21 cellular contexts compared by ENCODE assay signal in genomic region chr7:108196004-108196403, GRCh38.
DNase-seq lines count a peak whose midpoint lies in the region; ATAC-seq and TF ChIP-seq lines count a peak whose summit lies in the region.
"Had no signal": no experiment of that assay in that cellular context is flagged by ENCODE, and none has a peak within 500 bp of the region (broad histone marks: within the 10 kb centered on the region; RNA-seq: fewer than 3 reads in every experiment).

No MANE protein-coding gene starts in this region.

- H3K9me3 ChIP-seq in GM23248 (ENCODE audit: low read depth) (no peaks in the 10 kb centered on the region), adipocyte (ENCODE audit: control insufficient read depth, low read length) (peaks cover 3% of the 10 kb centered on the region), fibroblast of lung (ENCODE audit: control insufficient read depth, insufficient read depth, low read depth, low read length) (no peaks in the 10 kb centered on the region), trophoblast cell (ENCODE audit: insufficient read depth, low read depth, low read length) (no peaks in the 10 kb centered on the region)
- H3K9me3 ChIP-seq: Caco-2, HAP-1, left lung, prostate gland had no signal

- H3K36me3 ChIP-seq in GM23248 (ENCODE audit: low read depth) (no peaks in the 10 kb centered on the region), adipocyte (ENCODE audit: control insufficient read depth, insufficient read depth, low read length, severe bottlenecking) (peaks cover 71% of the 10 kb centered on the region), fibroblast of lung (ENCODE audit: control insufficient read depth, insufficient read depth, low read length) (no peaks in the 10 kb centered on the region), trophoblast cell (ENCODE audit: control insufficient read depth in 1 of 2, insufficient read depth in 2 of 2, low read length in 2 of 2) (no peaks in the 10 kb centered on the region)
- H3K36me3 ChIP-seq: cardiac muscle cell, HAP-1, left lung, prostate gland had no signal

- H3K27ac ChIP-seq in GM23248 (no peak overlapping the region), fibroblast of lung (ENCODE audit: insufficient read depth, low read length) (no peak overlapping the region), trophoblast cell (ENCODE audit: low read depth, low read length) (no peak overlapping the region)
- H3K27ac ChIP-seq: cardiac muscle cell, left lung, prostate gland had no signal

- no peak overlapping the region for H3K4me2 ChIP-seq in GM23248 (ENCODE audit: unreplicated experiment)
- H3K4me2 ChIP-seq in fibroblast of lung (ENCODE audit: extremely low read depth, insufficient read depth, low read length): no peak overlapping the region
- H3K4me2 ChIP-seq in trophoblast cell (ENCODE audit: low read length): no peak overlapping the region

- peaks cover 11% of the 10 kb centered on the region; the same call in 1 of the 2 replicates for H3F3A ChIP-seq in GM23248 (ENCODE audit: insufficient read depth)

- H2BK120ac ChIP-seq in trophoblast cell (ENCODE audit: insufficient read depth, low read length, poor library complexity): no peak overlapping the region

- no peak overlapping the region for H3K23ac ChIP-seq in trophoblast cell (ENCODE audit: low read length)

- no peak overlapping the region for H2AK5ac ChIP-seq in trophoblast cell (ENCODE audit: low read length)

- no peaks in the 10 kb centered on the region for H3K79me1 ChIP-seq in trophoblast cell (ENCODE audit: low read length)

- H4K91ac ChIP-seq in trophoblast cell (ENCODE audit: low read depth, low read length): no peak overlapping the region

- H3K79me2 ChIP-seq in GM23248 (ENCODE audit: insufficient read depth): no peaks in the 10 kb centered on the region
- no peaks in the 10 kb centered on the region for H3K79me2 ChIP-seq in fibroblast of lung (ENCODE audit: control insufficient read depth, insufficient read depth, low read length)
- no peaks in the 10 kb centered on the region for H3K79me2 ChIP-seq in trophoblast cell (ENCODE audit: control insufficient read depth, insufficient read depth, low read length, poor library complexity)

- ATAC-seq in stimulated activated effector memory CD8-positive, alpha-beta T cell treated with anti-CD3 and anti-CD28 coated beads, Interleukin-12 subunit alpha, Interleukin-12 subunit beta, amount 100 ng/mL, for 72 hours: no peak
- ATAC-seq in stimulated activated naive CD8-positive, alpha-beta T cell treated with anti-CD3 and anti-CD28 coated beads, Interleukin-15, Interleukin-2, amounts not matched to agents 100 U/mL and 50 U/mL, for 24 hours: no peak
- ATAC-seq: left lung had no signal

- WGBS in GM23248 (ENCODE audit: low coverage in 1 of 2, low lambda C conversion rate in 2 of 2, missing lambda C conversion rate in 2 of 2), 2 experiments: 0 to 3% methylated on average over 1 of the region's 1 CpG
- no CpG with 5 or more reads among the region's 1 CpG for WGBS in trophoblast cell (ENCODE audit: extremely low coverage, insufficient coverage, insufficient read length)

- H3K9me2 ChIP-seq in GM23248 (ENCODE audit: insufficient read depth): no peaks in the 10 kb centered on the region

- no peaks in the 10 kb centered on the region for H3K36me3 Mint-ChIP-seq in stimulated activated effector memory CD8-positive, alpha-beta T cell treated with anti-CD3 and anti-CD28 coated beads, Interleukin-12 subunit alpha, Interleukin-12 subunit beta, amount 100 ng/mL, for 72 hours

- no peak overlapping the region for H3K27ac Mint-ChIP-seq in stimulated activated effector memory CD8-positive, alpha-beta T cell treated with anti-CD3 and anti-CD28 coated beads, Interleukin-12 subunit alpha, Interleukin-12 subunit beta, amount 100 ng/mL, for 72 hours
- H3K27ac Mint-ChIP-seq: activated naive CD8-positive, alpha-beta T cell treated with anti-CD3 and anti-CD28 coated beads for 36 hours; B cell had no signal

- no peak overlapping the region for H3K4ac ChIP-seq in trophoblast cell (ENCODE audit: low read depth, low read length)

- no peak overlapping the region for H3K18ac ChIP-seq in trophoblast cell (ENCODE audit: low read length)

- TF ChIP-seq CTCF in fibroblast of lung (conservative IDR thresholded peaks at IDR 0.05 in 1 of 2, IDR thresholded peaks at IDR 0.05 in 1 of 2; ENCODE audit: low read depth in 1 of 2, low read length in 2 of 2): no peak

- H4K20me1 ChIP-seq in GM23248 (ENCODE audit: insufficient read depth) (no peaks in the 10 kb centered on the region), fibroblast of lung (ENCODE audit: control insufficient read depth, extremely low read depth, insufficient read depth, low read length) (no peaks in the 10 kb centered on the region)

- H3K4me1 ChIP-seq in GM23248 (ENCODE audit: insufficient read depth): peaks cover 8% of the 10 kb centered on the region
- H3K4me1 ChIP-seq in adipocyte (ENCODE audit: control insufficient read depth, insufficient read depth, low read length): peaks cover 27% of the 10 kb centered on the region
- H3K4me1 ChIP-seq in fibroblast of lung (ENCODE audit: control insufficient read depth, extremely low read depth, insufficient read depth, low read length): no peaks in the 10 kb centered on the region
- H3K4me1 ChIP-seq in trophoblast cell (ENCODE audit: control insufficient read depth in 1 of 2, insufficient read depth in 2 of 2, low read length in 2 of 2): no peaks in the 10 kb centered on the region
- H3K4me1 ChIP-seq: Caco-2, HAP-1, left lung, prostate gland had no signal

- H4K12ac ChIP-seq in trophoblast cell (ENCODE audit: low read depth, low read length): no peak overlapping the region

- no peak overlapping the region for H3K4me3 Mint-ChIP-seq in stimulated activated effector memory CD8-positive, alpha-beta T cell treated with anti-CD3 and anti-CD28 coated beads, Interleukin-12 subunit alpha, Interleukin-12 subunit beta, amount 100 ng/mL, for 72 hours
- H3K4me3 Mint-ChIP-seq: activated naive CD8-positive, alpha-beta T cell treated with anti-CD3 and anti-CD28 coated beads for 36 hours; B cell had no signal

- no peak overlapping the region for H2BK5ac ChIP-seq in trophoblast cell (ENCODE audit: low read depth, low read length, poor library complexity)

- H3K4me3 ChIP-seq in GM23248: no peak overlapping the region
- H3K4me3 ChIP-seq in adipocyte (ENCODE audit: low read length): no peak overlapping the region
- no peak overlapping the region for H3K4me3 ChIP-seq in fibroblast of lung (replicated peaks in 1 of 4; ENCODE audit: control extremely low read depth in 1 of 4, insufficient read depth in 1 of 4, low read depth in 3 of 4, low read length in 4 of 4)
- H3K4me3 ChIP-seq in skeletal muscle cell (ENCODE audit: low read depth, low read length): no peak overlapping the region
- no peak overlapping the region for H3K4me3 ChIP-seq in trophoblast cell (ENCODE audit: low read depth, low read length)
- H3K4me3 ChIP-seq: cardiac muscle cell, HAP-1, left lung, prostate gland had no signal

- H3K27me3 ChIP-seq in GM23248 (replicated peaks; ENCODE audit: insufficient read depth) (no peaks in the 10 kb centered on the region), adipocyte (replicated peaks; ENCODE audit: control insufficient read depth, insufficient read depth, low read length) (no peaks in the 10 kb centered on the region), fibroblast of lung (ENCODE audit: control insufficient read depth, insufficient read depth, low read length) (no peaks in the 10 kb centered on the region), trophoblast cell (ENCODE audit: insufficient read depth, low read length) (no peaks in the 10 kb centered on the region)
- H3K27me3 ChIP-seq: cardiac muscle cell, left lung had no signal

- DNase-seq in GM23248 (peak; percentile 28), adipocyte (ENCODE audit: low read depth) (peak; percentile 9), fibroblast of lung (ENCODE audit: low read depth in 2 of 2) (peak; percentile 24 to 31), skeletal muscle cell (ENCODE audit: low read depth) (peak; percentile 31), GOT3 (lab: John Stamatoyannopoulos, UW) (no peak), trophoblast cell (no peak)
- no peak for DNase-seq in stimulated activated effector memory CD8-positive, alpha-beta T cell treated with anti-CD3 and anti-CD28 coated beads, Interleukin-12 subunit alpha, Interleukin-12 subunit beta, amount 100 ng/mL, for 72 hours (ENCODE audit: low spot score in 2 of 2)
- DNase-seq in stimulated activated naive CD8-positive, alpha-beta T cell treated with anti-CD3 and anti-CD28 coated beads, Interleukin-15, Interleukin-2, amounts not matched to agents 100 U/mL and 50 U/mL, for 24 hours: no peak
- DNase-seq: activated naive CD8-positive, alpha-beta T cell treated with anti-CD3 and anti-CD28 coated beads for 36 hours; Caco-2; dermis blood vessel endothelial cell; left lung; midbrain; NCI-H2107; NCI-H524; stimulated activated CD4-positive, alpha-beta T cell treated with anti-CD3 and anti-CD28 coated beads, Interleukin-4, amount 100 ng/mL, for 1 hour; T1000 had no signal

- no peak overlapping the region for H2BK12ac ChIP-seq in trophoblast cell (ENCODE audit: low read length)

- in situ Hi-C loops in GM23248 (cut with MboI): loop anchor here (25.0 kb wide), 1 partner anchor 291 kb away; no protein-coding TSS in a partner anchor

- H3K9me3 Mint-ChIP-seq in stimulated activated effector memory CD8-positive, alpha-beta T cell treated with anti-CD3 and anti-CD28 coated beads, Interleukin-12 subunit alpha, Interleukin-12 subunit beta, amount 100 ng/mL, for 72 hours: no peaks in the 10 kb centered on the region
- H3K9me3 Mint-ChIP-seq: activated naive CD8-positive, alpha-beta T cell treated with anti-CD3 and anti-CD28 coated beads for 36 hours had no signal

- no peak overlapping the region for H4K8ac ChIP-seq in trophoblast cell (ENCODE audit: low read depth, low read length)

- H3K4me1 Mint-ChIP-seq in stimulated activated effector memory CD8-positive, alpha-beta T cell treated with anti-CD3 and anti-CD28 coated beads, Interleukin-12 subunit alpha, Interleukin-12 subunit beta, amount 100 ng/mL, for 72 hours: no peaks in the 10 kb centered on the region
- H3K4me1 Mint-ChIP-seq: activated naive CD8-positive, alpha-beta T cell treated with anti-CD3 and anti-CD28 coated beads for 36 hours had no signal

- H2AFZ ChIP-seq in GM23248: no peak overlapping the region
- no peak overlapping the region for H2AFZ ChIP-seq in fibroblast of lung (ENCODE audit: low read length)
- no peak overlapping the region for H2AFZ ChIP-seq in trophoblast cell (ENCODE audit: insufficient read depth, low read length, poor library complexity)

- H3K14ac ChIP-seq in trophoblast cell (ENCODE audit: low read length): no peak overlapping the region

- H3K9ac ChIP-seq in GM23248: no peak overlapping the region
- H3K9ac ChIP-seq in adipocyte (ENCODE audit: low read length): no peak overlapping the region
- no peak overlapping the region for H3K9ac ChIP-seq in fibroblast of lung (ENCODE audit: insufficient read depth, low read length)
- no peak overlapping the region for H3K9ac ChIP-seq in trophoblast cell (ENCODE audit: low read length)

Comparison
In these comparisons a context has a peak if more than half of its experiments do, and no peak if none do; other contexts are left out.
1. DNase-seq: peak in GM23248 (single experiment), adipocyte (single experiment), fibroblast of lung (2 of 2) and skeletal muscle cell (single experiment); none in GOT3 (single experiment), stimulated activated effector memory CD8-positive, alpha-beta T cell treated with anti-CD3 and anti-CD28 coated beads, Interleukin-12 subunit alpha, Interleukin-12 subunit beta, amount 100 ng/mL, for 72 hours (0 of 2), trophoblast cell (0 of 2) and stimulated activated naive CD8-positive, alpha-beta T cell treated with anti-CD3 and anti-CD28 coated beads, Interleukin-15, Interleukin-2, amounts not matched to agents 100 U/mL and 50 U/mL, for 24 hours (single experiment).